Comparison of ENCODE assay signal across 18 cellular contexts in the genomic region with DNA sequence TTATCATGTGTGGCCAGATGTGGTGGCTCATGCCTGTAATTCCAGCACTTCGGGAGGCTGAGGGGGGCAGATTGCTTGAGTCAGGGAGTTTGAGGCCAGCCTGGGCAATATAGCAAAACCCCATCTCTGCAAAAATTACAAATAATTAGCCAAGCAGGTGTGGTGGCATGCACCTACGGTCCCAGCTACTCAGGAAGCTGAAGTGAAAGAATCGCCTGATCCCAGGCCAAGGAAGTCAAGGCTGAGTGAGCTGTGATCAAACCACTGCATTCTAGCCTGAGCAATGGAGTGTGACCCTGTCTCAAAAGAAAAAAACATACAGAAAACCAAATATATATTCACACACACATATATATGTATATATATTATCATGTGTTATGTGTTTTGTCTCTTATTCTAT. TPM values are rescaled to one million over a fixed set of nuclear protein-coding genes. Genes with fewer than 3 reads are reported as not detected.
A peak's percentile ranks its signal among the peaks of the same experiment; 100 is the strongest.
DNase-seq lines count a peak whose midpoint lies in the region; ATAC-seq and TF ChIP-seq lines count a peak whose summit lies in the region.
"Had no signal": no experiment of that assay in that cellular context is flagged by ENCODE, and none has a peak within 500 bp of the region (broad histone marks: within the 10 kb centered on the region; RNA-seq: fewer than 3 reads in every experiment).

No MANE protein-coding gene starts in this region.

- no peak for DNase-seq in effector memory CD8-positive, alpha-beta T cell
- no peak for DNase-seq in chondrocyte (ENCODE audit: low spot score)
- DNase-seq in activated CD4-positive, alpha-beta T cell treated with anti-CD3 and anti-CD28 coated beads, Interleukin-2, amount 50 U/mL, for 1 hour, result no peak
- DNase-seq in NCI-H82 (lab: John Stamatoyannopoulos, UW), result no peak
- DNase-seq: activated T-cell treated with anti-CD3 and anti-CD28 coated beads, Interleukin-2, amount 50 U/mL, for 4 hours; IMR-90; stimulated activated CD4-positive, alpha-beta T cell treated with anti-CD3 and anti-CD28 coated beads, Interleukin-1b, Interleukin-23, amount 100 ng/mL, for 48 hours had no signal

- no peaks in the 10 kb centered on the region for H3K27me3 ChIP-seq in BLaER1 treated with 17β-estradiol and CSF1 and Interleukin-3, amounts not matched to agents 10 nM and 100 nM

- H3K36me3 Mint-ChIP-seq in effector memory CD8-positive, alpha-beta T cell (ENCODE audit: insufficient read depth), result no peaks in the 10 kb centered on the region
- no peaks in the 10 kb centered on the region for H3K36me3 Mint-ChIP-seq in chondrocyte (ENCODE audit: low read depth)
- H3K36me3 Mint-ChIP-seq: brain, memory B cell had no signal

- H3K9me3 ChIP-seq in BLaER1 treated with 17β-estradiol and CSF1 and Interleukin-3, amounts not matched to agents 10 nM and 100 nM (replicated peaks in 1 of 11), result no peaks in the 10 kb centered on the region
- H3K9me3 ChIP-seq: A549 had no signal

- no peak overlapping the region for H3K27ac Mint-ChIP-seq in effector memory CD8-positive, alpha-beta T cell
- H3K27ac Mint-ChIP-seq in chondrocyte (ENCODE audit: unreplicated experiment), result no peak overlapping the region
- H3K27ac Mint-ChIP-seq: brain; memory B cell; stimulated activated naive CD8-positive, alpha-beta T cell treated with anti-CD3 and anti-CD28 coated beads, Interleukin-15, Interleukin-2, amounts not matched to agents 100 ng/mL and 50 ng/mL, for 24 hours had no signal

- H3K4me1 Mint-ChIP-seq in effector memory CD8-positive, alpha-beta T cell (ENCODE audit: low read depth in 2 of 2), result no peaks in the 10 kb centered on the region
- H3K4me1 Mint-ChIP-seq in chondrocyte (ENCODE audit: low read depth), result peaks cover 3% of the 10 kb centered on the region

- no peak overlapping the region for H3K4me3 Mint-ChIP-seq in effector memory CD8-positive, alpha-beta T cell
- no peak overlapping the region for H3K4me3 Mint-ChIP-seq in chondrocyte (ENCODE audit: unreplicated experiment)
- H3K4me3 Mint-ChIP-seq: activated T-cell treated with anti-CD3 and anti-CD28 coated beads, Interleukin-2, amount 50 U/mL, for 4 hours; brain; memory B cell; stimulated activated naive CD8-positive, alpha-beta T cell treated with anti-CD3 and anti-CD28 coated beads, Interleukin-15, Interleukin-2, amounts not matched to agents 100 ng/mL and 50 ng/mL, for 24 hours had no signal

- no peak overlapping the region for H3K4me3 ChIP-seq in BLaER1 treated with 17β-estradiol and CSF1 and Interleukin-3, amounts not matched to agents 10 nM and 100 nM
- H3K4me3 ChIP-seq: A549 had no signal

- H3K9me3 Mint-ChIP-seq in effector memory CD8-positive, alpha-beta T cell, result no peaks in the 10 kb centered on the region
- no peaks in the 10 kb centered on the region for H3K9me3 Mint-ChIP-seq in chondrocyte (ENCODE audit: low read depth)
- H3K9me3 Mint-ChIP-seq: activated T-cell treated with anti-CD3 and anti-CD28 coated beads, Interleukin-2, amount 50 U/mL, for 4 hours; brain; memory B cell; stimulated activated naive CD8-positive, alpha-beta T cell treated with anti-CD3 and anti-CD28 coated beads, Interleukin-15, Interleukin-2, amounts not matched to agents 100 ng/mL and 50 ng/mL, for 24 hours had no signal

- H3K4me2 ChIP-seq in BLaER1 treated with 17β-estradiol and CSF1 and Interleukin-3, amounts not matched to agents 10 nM and 100 nM, result peak overlapping the region in 9 of 11 experiments; percentile 15 to 60 (median 45); a peak in 16 of 22 replicates
- H3K4me2 ChIP-seq: A549 had no signal

- H4K20me1 ChIP-seq in BLaER1 treated with 17β-estradiol and CSF1 and Interleukin-3, amounts not matched to agents 10 nM and 100 nM, result no peaks in the 10 kb centered on the region

- H3K27ac ChIP-seq in BLaER1 treated with 17β-estradiol and CSF1 and Interleukin-3, amounts not matched to agents 10 nM and 100 nM, result no peak overlapping the region
- H3K27ac ChIP-seq: A549 had no signal

- H3K4me1 ChIP-seq in BLaER1 treated with 17β-estradiol and CSF1 and Interleukin-3, amounts not matched to agents 10 nM and 100 nM, result peaks cover 0 to 26% (median 11%) of the 10 kb centered on the region in 10 experiments; a peak in 11 of 20 replicates
- H3K4me1 ChIP-seq: A549 had no signal

- no peak for TF ChIP-seq CTCF in chondrocyte (IDR thresholded peaks at IDR 0.05)

- ATAC-seq in GM19372 (IDR thresholded peaks at IDR 0.05; ENCODE audit: low read depth, unreplicated experiment), result peak; percentile 74
- peak; percentile 82 for ATAC-seq in HG02642 (IDR thresholded peaks at IDR 0.05; ENCODE audit: poor library complexity, unreplicated experiment)
- peak; percentile 75 for ATAC-seq in HG03354 (IDR thresholded peaks at IDR 0.05; ENCODE audit: poor library complexity, severe bottlenecking, unreplicated experiment)
- no peak for ATAC-seq in effector memory CD8-positive, alpha-beta T cell (replicated peaks)
- ATAC-seq: A549; activated T-cell treated with anti-CD3 and anti-CD28 coated beads, Interleukin-2, amount 50 U/mL, for 4 hours had no signal

- peaks cover 11 to 13% of the 10 kb centered on the region in 2 donors for H3K27me3 Mint-ChIP-seq in effector memory CD8-positive, alpha-beta T cell
- peaks cover 26% of the 10 kb centered on the region for H3K27me3 Mint-ChIP-seq in chondrocyte (ENCODE audit: low read depth)
- H3K27me3 Mint-ChIP-seq: brain had no signal

- no peak overlapping the region for H3K9ac ChIP-seq in BLaER1 treated with 17β-estradiol and CSF1 and Interleukin-3, amounts not matched to agents 10 nM and 100 nM

- H3K36me3 ChIP-seq in BLaER1 treated with 17β-estradiol and CSF1 and Interleukin-3, amounts not matched to agents 10 nM and 100 nM, result no peaks in the 10 kb centered on the region

RNA-seq across cellular contexts. Expression of gene APELA, which starts 15.0 kb away (rescaled TPM):
- total RNA-seq in chondrocyte, result not detected in 3 replicates
- total RNA-seq: activated T-cell treated with anti-CD3 and anti-CD28 coated beads, Interleukin-2, amount 50 U/mL, for 4 hours; endothelial cell of umbilical vein; IMR-90; omental fat pad; RPMI7951 had no signal
